Comparison of ENCODE assay signal across 17 cellular contexts in genomic region chr2:234603619-234604018, GRCh38.
"Had no signal": no experiment of that assay in that cellular context is flagged by ENCODE, and none has a peak within 500 bp of the region (broad histone marks: within the 10 kb centered on the region; RNA-seq: fewer than 3 reads in every experiment).

No MANE protein-coding gene starts in this region.

- H3K9me3 Mint-ChIP-seq: activated CD4-positive, alpha-beta memory T cell treated with anti-CD3 and anti-CD28 coated beads, Interleukin-2, amount 10 ng/mL, durations not matched to agents 7 days and 5 days; activated T-helper 1 cell treated with anti-CD3 and anti-CD28 coated beads, Interleukin-12 subunit alpha, Interleukin-12 subunit beta, Interleukin-2, Interleukin-4 antibody, amounts not matched to agents 30 ng/mL and 10 ng/mL and 1 ng/mL, durations not matched to agents 14 hours and 24 hours and 36 hours; memory B cell; natural killer cell treated with Interleukin-12 subunit alpha and Interleukin-12 subunit beta and Interleukin-15 and Interleukin-18, amount 100 ng/mL, for 72 hours had no signal

- H3K4me1 Mint-ChIP-seq: activated CD4-positive, alpha-beta memory T cell treated with anti-CD3 and anti-CD28 coated beads, Interleukin-2, amount 10 ng/mL, durations not matched to agents 7 days and 5 days; activated CD4-positive, alpha-beta T cell treated with anti-CD3 and anti-CD28 coated beads for 36 hours; memory B cell had no signal

- ATAC-seq: activated CD4-positive, alpha-beta T cell treated with anti-CD3 and anti-CD28 coated beads for 36 hours; sciatic nerve; upper lobe of right lung had no signal

- H3K36me3 ChIP-seq: left ventricle myocardium inferior, prostate gland, spleen, upper lobe of right lung had no signal

- H3K27ac Mint-ChIP-seq: activated CD4-positive, alpha-beta memory T cell treated with anti-CD3 and anti-CD28 coated beads, Interleukin-2, amount 10 ng/mL, durations not matched to agents 7 days and 5 days; activated CD4-positive, alpha-beta T cell treated with anti-CD3 and anti-CD28 coated beads for 36 hours; activated T-helper 1 cell treated with anti-CD3 and anti-CD28 coated beads, Interleukin-12 subunit alpha, Interleukin-12 subunit beta, Interleukin-2, Interleukin-4 antibody, amounts not matched to agents 30 ng/mL and 10 ng/mL and 1 ng/mL, durations not matched to agents 14 hours and 24 hours and 36 hours; memory B cell; natural killer cell treated with Interleukin-12 subunit alpha and Interleukin-12 subunit beta and Interleukin-15 and Interleukin-18, amount 100 ng/mL, for 72 hours had no signal

- H3K4me1 ChIP-seq: left ventricle myocardium inferior, prostate gland, spleen, upper lobe of right lung had no signal

- H3K4me3 Mint-ChIP-seq: activated CD4-positive, alpha-beta memory T cell treated with anti-CD3 and anti-CD28 coated beads, Interleukin-2, amount 10 ng/mL, durations not matched to agents 7 days and 5 days; activated CD4-positive, alpha-beta T cell treated with anti-CD3 and anti-CD28 coated beads for 36 hours; activated T-helper 1 cell treated with anti-CD3 and anti-CD28 coated beads, Interleukin-12 subunit alpha, Interleukin-12 subunit beta, Interleukin-2, Interleukin-4 antibody, amounts not matched to agents 30 ng/mL and 10 ng/mL and 1 ng/mL, durations not matched to agents 14 hours and 24 hours and 36 hours; memory B cell; natural killer cell treated with Interleukin-12 subunit alpha and Interleukin-12 subunit beta and Interleukin-15 and Interleukin-18, amount 100 ng/mL, for 72 hours had no signal

- H3K27me3 ChIP-seq: upper lobe of right lung had no signal

- H3K36me3 Mint-ChIP-seq: natural killer cell treated with Interleukin-12 subunit alpha and Interleukin-12 subunit beta and Interleukin-15 and Interleukin-18, amount 100 ng/mL, for 72 hours had no signal

- H3K27ac ChIP-seq: left ventricle myocardium inferior, prostate gland, spleen, upper lobe of right lung had no signal

- H3K9me3 ChIP-seq: left ventricle myocardium inferior, prostate gland, spleen, upper lobe of right lung had no signal

- DNase-seq: activated CD4-positive, alpha-beta memory T cell treated with anti-CD3 and anti-CD28 coated beads, Interleukin-2, amount 10 ng/mL, durations not matched to agents 7 days and 5 days; activated CD4-positive, alpha-beta T cell treated with anti-CD3 and anti-CD28 coated beads for 36 hours; activated CD8-positive, alpha-beta memory T cell treated with anti-CD3 and anti-CD28 coated beads, Interleukin-2, amount 50 U/mL, for 48 hours; activated naive CD4-positive, alpha-beta T cell; effector CD4-positive, alpha-beta T cell; left ventricle myocardium inferior; nucleus accumbens; spleen; stimulated activated CD4-positive, alpha-beta T cell treated with anti-CD3 and anti-CD28 coated beads, Interleukin-2, amount 100 ng/mL, for 24 hours; stimulated activated naive CD4-positive, alpha-beta T cell treated with Interleukin-2 at 50 U/mL for 16 hours; T-helper 9 cell; upper lobe of right lung had no signal

- H3K4me3 ChIP-seq: left ventricle myocardium inferior, prostate gland, spleen, upper lobe of right lung had no signal
